In genomic region chr18:77132369-77133050, GRCh38 we compare ENCODE assay signal across 8 cellular contexts. TPM values are rescaled to one million over a fixed set of nuclear protein-coding genes. Genes with fewer than 3 reads are reported as not detected.
A peak's percentile ranks its signal among the peaks of the same experiment; 100 is the strongest.
DNase-seq lines count a peak whose midpoint lies in the region; ATAC-seq and TF ChIP-seq lines count a peak whose summit lies in the region.

Gene MBP (minus strand): TSS chr18:77132783. CDS start chr18:77105261, 27,522 bp downstream.

- H3K27me3 Mint-ChIP-seq in stimulated activated naive CD8-positive, alpha-beta T cell treated with anti-CD3 and anti-CD28 coated beads, Interleukin-15, amount 100 ng/mL, for 72 hours: no peaks in the 10 kb centered on the region

- no peaks in the 10 kb centered on the region for H3K9me3 Mint-ChIP-seq in stimulated activated naive CD8-positive, alpha-beta T cell treated with anti-CD3 and anti-CD28 coated beads, Interleukin-15, amount 100 ng/mL, for 72 hours

- peaks cover 61% of the 10 kb centered on the region for H3K4me1 Mint-ChIP-seq in stimulated activated naive CD8-positive, alpha-beta T cell treated with anti-CD3 and anti-CD28 coated beads, Interleukin-15, amount 100 ng/mL, for 72 hours

- DNase-seq in NCI-H128 (lab: John Stamatoyannopoulos, UW; ENCODE audit: unreplicated experiment): peak; percentile 37
- peak; percentile 71 for DNase-seq in activated CD4-positive, alpha-beta T cell treated with anti-CD3 and anti-CD28 coated beads, Interleukin-2, amount 50 U/mL, for 1 hour
- peak; percentile 59 for DNase-seq in effector CD4-positive, alpha-beta T cell
- DNase-seq in mucosa of descending colon: peak; percentile 92 to 95 (median 93)
- DNase-seq in stimulated activated naive CD8-positive, alpha-beta T cell treated with anti-CD3 and anti-CD28 coated beads, Interleukin-15, amount 100 ng/mL, for 72 hours: peak; percentile 63 to 66
- DNase-seq in KG1 (lab: John Stamatoyannopoulos, UW): no peak

- H3K4me1 ChIP-seq in mucosa of descending colon (ENCODE audit: low read depth): peaks cover 39% of the 10 kb centered on the region

- no peaks in the 10 kb centered on the region for H3K36me3 ChIP-seq in mucosa of descending colon (ENCODE audit: low read depth)

- H3K4me3 Mint-ChIP-seq in stimulated activated naive CD8-positive, alpha-beta T cell treated with anti-CD3 and anti-CD28 coated beads, Interleukin-15, amount 100 ng/mL, for 72 hours: peak within 1 kb of the TSS; percentile 99 to 100

- intact Hi-C loops in mucosa of descending colon (cut with DNase I, micrococcal nuclease): no loop called here

- H3K9me3 ChIP-seq in mucosa of descending colon: no peaks in the 10 kb centered on the region

- no peak for TF ChIP-seq CTCF in mucosa of descending colon (IDR thresholded peaks at IDR 0.05)

- peak; percentile 28 for ATAC-seq in GM18499 (IDR thresholded peaks at IDR 0.05; ENCODE audit: insufficient read depth, unreplicated experiment)
- peak; percentile 51 for ATAC-seq in HG02610 (IDR thresholded peaks at IDR 0.05; ENCODE audit: unreplicated experiment)
- peak; percentile 86 for ATAC-seq in mucosa of descending colon
- ATAC-seq in stimulated activated naive CD8-positive, alpha-beta T cell treated with anti-CD3 and anti-CD28 coated beads, Interleukin-15, amount 100 ng/mL, for 72 hours: peak; percentile 70

- H3K4me3 ChIP-seq in mucosa of descending colon: peak within 1 kb of the TSS; percentile 93

- peak within 1 kb of the TSS; percentile 97 to 98 for H3K27ac Mint-ChIP-seq in stimulated activated naive CD8-positive, alpha-beta T cell treated with anti-CD3 and anti-CD28 coated beads, Interleukin-15, amount 100 ng/mL, for 72 hours

RNA-seq across cellular contexts. Expression of gene MBP, which starts in this region (rescaled TPM):
- total RNA-seq in mucosa of descending colon: 10 to 100 TPM; 37.9 to 48.5 (median 47.4) TPM

Comparison
In these comparisons a context has a peak if more than half of its experiments do, and no peak if none do; other contexts are left out.
1. ATAC-seq: peak in every context shown above with its lines; median percentile 86 in mucosa of descending colon; 70 in stimulated activated naive CD8-positive, alpha-beta T cell treated with anti-CD3 and anti-CD28 coated beads, Interleukin-15, amount 100 ng/mL, for 72 hours; 51 in HG02610; 28 in GM18499.